ENCODE assay signal across 8 cellular contexts in the genomic region with DNA sequence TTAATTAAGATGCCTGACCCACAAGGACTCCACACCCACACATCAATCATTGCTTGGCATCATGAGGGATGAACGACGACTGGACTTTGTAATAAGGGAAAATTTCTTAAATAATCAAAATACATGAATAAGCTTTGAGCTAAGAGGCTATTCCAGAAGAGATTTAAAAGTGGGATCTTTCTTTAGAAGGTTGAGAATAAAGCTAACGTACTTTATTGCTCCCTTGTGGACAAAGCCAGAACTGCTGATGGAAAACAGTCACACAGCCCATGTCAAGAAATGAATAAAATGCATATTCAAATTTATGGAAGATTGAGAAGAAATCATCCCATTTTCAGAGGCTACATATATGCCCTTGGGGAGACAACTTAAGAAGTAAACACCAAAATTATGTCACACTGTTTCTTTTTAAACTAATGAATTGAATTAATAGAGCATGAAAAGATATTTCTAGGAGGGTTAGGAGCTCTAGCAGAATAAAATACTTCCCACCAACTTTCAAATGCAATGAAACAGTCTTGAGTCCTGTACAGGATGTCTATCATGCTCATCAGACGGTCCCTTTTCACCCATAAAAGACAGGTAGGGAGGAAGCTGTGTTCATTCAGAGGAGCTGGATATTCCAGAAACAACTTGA.
DNase-seq lines count a peak whose midpoint lies in the region; ATAC-seq, FAIRE-seq and TF ChIP-seq lines count a peak whose summit lies in the region.

No MANE protein-coding gene starts in this region.

- H3K79me2 ChIP-seq in Loucy (ENCODE audit: insufficient read depth, low read length), result no peaks in the 10 kb centered on the region
- H3K79me2 ChIP-seq in keratinocyte (ENCODE audit: control insufficient read depth, insufficient read depth, low read length), result no peaks in the 10 kb centered on the region

- no peaks in the 10 kb centered on the region for H3K9me2 ChIP-seq in Loucy (replicated peaks; ENCODE audit: low read depth, low read length)

- no peaks in the 10 kb centered on the region for H3K27me3 Mint-ChIP-seq in activated T-cell treated with anti-CD3 and anti-CD28 coated beads, Interleukin-2, amount 50 U/mL, for 24 hours

- intact Hi-C loops in uterus (cut with DNase I; ENCODE audit: low total_unique reads), result no loop called here

- no peak overlapping the region for H3K4me3 ChIP-seq in Loucy (ENCODE audit: low read length, poor library complexity, severe bottlenecking)
- H3K4me3 ChIP-seq in keratinocyte (ENCODE audit: control insufficient read depth in 2 of 3, extremely low read depth in 1 of 3, insufficient read depth in 2 of 3, low read depth in 1 of 3, low read length in 3 of 3), result no peak overlapping the region
- H3K4me3 ChIP-seq in uterus, result no peak overlapping the region

- H3F3A ChIP-seq in Loucy (ENCODE audit: low read depth), result no peaks in the 10 kb centered on the region

- H3K4me1 ChIP-seq in Loucy (ENCODE audit: insufficient read depth, low read length, poor library complexity, severe bottlenecking), result peaks cover 2% of the 10 kb centered on the region
- H3K4me1 ChIP-seq in keratinocyte (ENCODE audit: control insufficient read depth, extremely low read depth, insufficient read depth, low read length), result no peaks in the 10 kb centered on the region
- no peaks in the 10 kb centered on the region for H3K4me1 ChIP-seq in uterus

- dilution Hi-C loops in keratinocyte (cut with MboI; ENCODE audit: extremely low pct_ligation_motif_present, low sequenced_read_pairs), result loop anchor here (10.0 kb wide), 1 partner anchor 56 kb away; the partner anchor contains the start of gene PHOSPHO1

- H3K9ac ChIP-seq in Loucy (ENCODE audit: low read depth, low read length, poor library complexity, severe bottlenecking) (no peak overlapping the region), keratinocyte (ENCODE audit: control insufficient read depth, extremely low read depth, insufficient read depth, low read length) (no peak overlapping the region)

- peaks cover 15% of the 10 kb centered on the region for H3K4me1 Mint-ChIP-seq in activated T-cell treated with anti-CD3 and anti-CD28 coated beads, Interleukin-2, amount 50 U/mL, for 24 hours (ENCODE audit: low read depth)

- peak; percentile 39 for FAIRE-seq in keratinocyte (lab: Jason Lieb, UNC)

- H3K36me3 Mint-ChIP-seq in activated T-cell treated with anti-CD3 and anti-CD28 coated beads, Interleukin-2, amount 50 U/mL, for 24 hours (ENCODE audit: low read depth), result no peaks in the 10 kb centered on the region

- TF ChIP-seq CTCF in Loucy (conservative IDR thresholded peaks at IDR 0.05; ENCODE audit: low read length), result peak; percentile 81
- TF ChIP-seq CTCF in keratinocyte (optimal IDR thresholded peaks at IDR 0.05 in 1 of 3, IDR thresholded peaks at IDR 0.05 in 1 of 3, conservative IDR thresholded peaks at IDR 0.05 in 1 of 3; ENCODE audit: extremely low read depth in 1 of 3, insufficient read depth in 2 of 3, low read length in 3 of 3), result peak in 2 of 3 experiments; percentile 59 to 62
- peak; percentile 34 to 57 (median 46) for TF ChIP-seq CTCF in uterus (IDR thresholded peaks at IDR 0.05)

- no peak overlapping the region for H3K27ac Mint-ChIP-seq in activated T-cell treated with anti-CD3 and anti-CD28 coated beads, Interleukin-2, amount 50 U/mL, for 24 hours

- no peaks in the 10 kb centered on the region for H3K27me3 ChIP-seq in Loucy (ENCODE audit: insufficient read depth, low read length, poor library complexity, severe bottlenecking)
- no peaks in the 10 kb centered on the region for H3K27me3 ChIP-seq in keratinocyte (ENCODE audit: control insufficient read depth, extremely low read depth, insufficient read depth, low read length)
- no peaks in the 10 kb centered on the region for H3K27me3 ChIP-seq in uterus

- H3K36me3 ChIP-seq in Loucy (ENCODE audit: insufficient read depth, low read length) (no peaks in the 10 kb centered on the region), keratinocyte (ENCODE audit: control insufficient read depth in 2 of 2, extremely low read depth in 1 of 2, insufficient read depth in 2 of 2, low read length in 2 of 2) (peaks cover 0 to 5% of the 10 kb centered on the region in 2 experiments), uterus (no peaks in the 10 kb centered on the region)

- TF ChIP-seq POLR2A in uterus (IDR thresholded peaks at IDR 0.05), result no peak

- no peak for ATAC-seq in GM18517 (IDR thresholded peaks at IDR 0.05; ENCODE audit: unreplicated experiment)

- no peaks in the 10 kb centered on the region for H3K9me3 Mint-ChIP-seq in activated T-cell treated with anti-CD3 and anti-CD28 coated beads, Interleukin-2, amount 50 U/mL, for 24 hours

- DNase-seq in activated T-cell treated with anti-CD3 and anti-CD28 coated beads for 4 hours (peak; percentile 14), astrocyte of the hippocampus (ENCODE audit: low read depth, low spot score) (peak; percentile 58), keratinocyte (ENCODE audit: low read depth, low spot score) (no peak), uterus (no peak)
- no peak for DNase-seq in activated T-cell treated with anti-CD3 and anti-CD28 coated beads, Interleukin-2, amount 50 U/mL, for 24 hours
- DNase-seq in activated effector memory CD4-positive, alpha-beta T cell treated with Interleukin-2 at 50 U/mL for 16 hours, result no peak

- H4K20me1 ChIP-seq in Loucy (ENCODE audit: insufficient read depth, low read length, poor library complexity, severe bottlenecking), result no peaks in the 10 kb centered on the region
- no peaks in the 10 kb centered on the region for H4K20me1 ChIP-seq in keratinocyte (ENCODE audit: control insufficient read depth, extremely low read depth, insufficient read depth, low read length)

- H3K4me2 ChIP-seq in Loucy (ENCODE audit: low read depth, low read length, poor library complexity, severe bottlenecking), result no peak overlapping the region
- no peak overlapping the region for H3K4me2 ChIP-seq in keratinocyte (ENCODE audit: control insufficient read depth, extremely low read depth, insufficient read depth, low read depth, low read length)

- no peaks in the 10 kb centered on the region for H3K9me3 ChIP-seq in Loucy (ENCODE audit: insufficient read depth, low read depth, low read length)
- H3K9me3 ChIP-seq in keratinocyte (ENCODE audit: control insufficient read depth, low read depth, low read length), result no peaks in the 10 kb centered on the region
- no peaks in the 10 kb centered on the region for H3K9me3 ChIP-seq in uterus

- no peak overlapping the region for H3K27ac ChIP-seq in keratinocyte (ENCODE audit: control insufficient read depth, insufficient read depth, low read length)
- no peak overlapping the region for H3K27ac ChIP-seq in uterus

- H2AFZ ChIP-seq in Loucy (ENCODE audit: low read length) (no peak overlapping the region), keratinocyte (ENCODE audit: control insufficient read depth, low read length) (no peak overlapping the region)

- H3K9me1 ChIP-seq in keratinocyte (ENCODE audit: control insufficient read depth, extremely low read depth, insufficient read depth, low read length), result no peaks in the 10 kb centered on the region

- no peak overlapping the region for H3K4me3 Mint-ChIP-seq in activated T-cell treated with anti-CD3 and anti-CD28 coated beads, Interleukin-2, amount 50 U/mL, for 24 hours

Comparison
In these comparisons a context has a peak if more than half of its experiments do, and no peak if none do; other contexts are left out.
1. DNase-seq: peak in activated T-cell treated with anti-CD3 and anti-CD28 coated beads for 4 hours (single experiment) and astrocyte of the hippocampus (single experiment); none in activated T-cell treated with anti-CD3 and anti-CD28 coated beads, Interleukin-2, amount 50 U/mL, for 24 hours (single experiment), keratinocyte (single experiment), uterus (0 of 2) and activated effector memory CD4-positive, alpha-beta T cell treated with Interleukin-2 at 50 U/mL for 16 hours (single experiment).
2. Peak in every context shown above with its lines, with median percentiles within 50 percentile points of each other: CTCF ChIP-seq.